ENCODE assay signal across 8 cellular contexts in the genomic region with DNA sequence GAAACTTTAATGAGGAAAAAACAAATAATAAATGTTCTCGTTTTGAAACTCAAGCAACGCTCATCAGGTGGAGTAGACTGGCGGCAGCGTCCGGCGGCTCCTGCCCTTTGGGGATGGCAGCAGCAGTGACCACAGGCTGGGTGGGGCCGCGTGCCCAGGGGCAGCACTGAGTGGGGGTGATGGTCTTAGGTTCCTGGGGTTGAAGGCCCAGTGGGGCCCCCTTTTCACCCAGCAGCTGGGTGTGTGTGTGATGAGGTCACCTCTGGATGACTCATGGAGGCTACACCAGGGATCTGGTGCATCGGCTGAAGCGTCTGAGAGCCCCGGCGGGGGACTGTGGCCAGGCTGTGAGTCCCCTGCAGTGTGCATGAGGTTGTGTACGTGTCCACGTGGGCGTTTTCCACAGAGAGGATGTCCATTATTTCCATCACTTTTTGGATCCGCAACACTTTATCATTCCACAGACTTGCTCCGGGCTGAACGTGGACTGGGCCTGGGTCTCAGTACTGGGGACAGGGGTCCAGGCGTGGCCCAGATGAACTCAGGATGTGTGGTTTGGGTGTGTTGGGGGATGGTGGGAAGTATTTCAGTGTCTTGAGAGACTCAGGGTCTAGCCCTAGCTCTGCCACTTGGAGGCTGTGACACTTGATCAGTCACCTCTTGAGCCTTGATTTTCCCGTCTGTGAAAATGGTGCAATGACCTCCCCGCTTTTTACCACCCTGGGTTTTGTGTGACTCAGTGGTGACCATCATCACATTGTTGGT. TPM values are rescaled to one million over a fixed set of nuclear protein-coding genes. Genes with fewer than 3 reads are reported as not detected.
DNase-seq lines count a peak whose midpoint lies in the region; ATAC-seq, FAIRE-seq and TF ChIP-seq lines count a peak whose summit lies in the region.

No MANE protein-coding gene starts in this region.

- intact Hi-C loops in endothelial cell of umbilical vein (cut with micrococcal nuclease): no loop called here

- no peak for ATAC-seq in HG03439 (IDR thresholded peaks at IDR 0.05; ENCODE audit: unreplicated experiment)

- H3K9me1 ChIP-seq in endothelial cell of umbilical vein (replicated peaks; ENCODE audit: control insufficient read depth, extremely low read depth, insufficient read depth, low read length): no peaks in the 10 kb centered on the region

- CTCF ChIA-PET in endothelial cell of umbilical vein (lab: Charles Lee): interaction anchor here (0.6 to 0.7 kb wide), 2 partner anchors 10 to 177 kb away, joined by 3 to 4 read pairs; no protein-coding TSS in a partner anchor

- H3K4me1 ChIP-seq in endothelial cell of umbilical vein (ENCODE audit: control insufficient read depth, extremely low read depth, insufficient read depth, low read length): peaks cover 6% of the 10 kb centered on the region

- no peaks in the 10 kb centered on the region for H4K20me1 ChIP-seq in endothelial cell of umbilical vein (replicated peaks; ENCODE audit: control insufficient read depth, extremely low read depth, insufficient read depth, low read length)

- no peaks in the 10 kb centered on the region for H3K79me2 ChIP-seq in endothelial cell of umbilical vein (ENCODE audit: control insufficient read depth, insufficient read depth, low read length)

- no peaks in the 10 kb centered on the region for H3K36me3 ChIP-seq in endothelial cell of umbilical vein (ENCODE audit: control insufficient read depth in 2 of 2, extremely low read depth in 1 of 2, insufficient read depth in 2 of 2, low read length in 2 of 2)

- H3K9ac ChIP-seq in endothelial cell of umbilical vein (replicated peaks; ENCODE audit: extremely low read depth, insufficient read depth, low read length): no peak overlapping the region

- DNase-seq in COLO829 (ENCODE audit: low spot score) (peak; percentile 48), NCI-H69 (lab: John Stamatoyannopoulos, UW) (peak; percentile 52), endothelial cell of umbilical vein (ENCODE audit: low read depth, low spot score) (no peak), retinal pigment epithelial cell (ENCODE audit: low read depth) (peak; percentile 76), NCI-H748 (lab: John Stamatoyannopoulos, UW; ENCODE audit: unreplicated experiment) (no peak), NCI-H146 treated with DMSO at 0.1 percent for 48 hours (lab: John Stamatoyannopoulos, UW; ENCODE audit: unreplicated experiment) (no peak), epidermal melanocyte (ENCODE audit: insufficient read length, low spot score) (no peak)

- H3K4me2 ChIP-seq in endothelial cell of umbilical vein (ENCODE audit: insufficient read depth, low read length): no peak overlapping the region

- dilution Hi-C loops in endothelial cell of umbilical vein (cut with MboI; ENCODE audit: extremely low pct_ligation_motif_present, low sequenced_read_pairs): no loop called here

- H3K27me3 ChIP-seq in endothelial cell of umbilical vein (ENCODE audit: control insufficient read depth in 2 of 2, insufficient read depth in 2 of 2, low read length in 2 of 2): no peaks in the 10 kb centered on the region

- no TSS peak for BruUV-seq in endothelial cell of umbilical vein (replicated peaks; lab: Mats Ljungman, UMichigan)

- no peak for FAIRE-seq in endothelial cell of umbilical vein (lab: Jason Lieb, UNC)

- no peak overlapping the region for H3K4me3 ChIP-seq in endothelial cell of umbilical vein (replicated peaks in 1 of 3; ENCODE audit: insufficient read depth in 1 of 3, low read depth in 1 of 3, low read length in 3 of 3)
- H3K4me3 ChIP-seq in retinal pigment epithelial cell (ENCODE audit: low read length): no peak overlapping the region

- TF ChIP-seq POLR2A in endothelial cell of umbilical vein (IDR thresholded peaks at IDR 0.05; ENCODE audit: low read depth, low read length): no peak

- H2AFZ ChIP-seq in endothelial cell of umbilical vein (ENCODE audit: low read depth, low read length): no peak overlapping the region

- H3K9me3 ChIP-seq in endothelial cell of umbilical vein (replicated peaks; ENCODE audit: control insufficient read depth, insufficient read depth, low read length): no peaks in the 10 kb centered on the region

- POLR2A ChIA-PET in endothelial cell of umbilical vein (lab: Charles Lee): no interaction called here

- no peak for TF ChIP-seq CTCF in endothelial cell of umbilical vein (IDR thresholded peaks at IDR 0.05; ENCODE audit: extremely low read depth in 1 of 2, insufficient read depth in 1 of 2, low read depth in 1 of 2, low read length in 2 of 2)
- TF ChIP-seq CTCF in retinal pigment epithelial cell (conservative IDR thresholded peaks at IDR 0.05; ENCODE audit: low read depth, low read length): no peak

- H3K27ac ChIP-seq in endothelial cell of umbilical vein (ENCODE audit: insufficient read depth, low read depth, low read length): no peak overlapping the region

TF ChIP-seq in endothelial cell of umbilical vein, 7 proteins besides CTCF, POLR2A, EP300 and RAD21:
- TF ChIP-seq JUN (IDR thresholded peaks at IDR 0.05; ENCODE audit: borderline replicate concordance, insufficient read depth, insufficient read length, low read depth) (peak; percentile 36), POLR2AphosphoS5 (IDR thresholded peaks at IDR 0.05; ENCODE audit: insufficient read depth, low read depth, low read length) (no peak), FOS (IDR thresholded peaks at IDR 0.05; ENCODE audit: borderline replicate concordance, insufficient read depth, low read length) (peak; percentile 11)
- TF ChIP-seq, protein P1, sequence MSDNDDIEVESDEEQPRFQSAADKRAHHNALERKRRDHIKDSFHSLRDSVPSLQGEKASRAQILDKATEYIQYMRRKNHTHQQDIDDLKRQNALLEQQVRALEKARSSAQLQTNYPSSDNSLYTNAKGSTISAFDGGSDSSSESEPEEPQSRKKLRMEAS (IDR thresholded peaks at IDR 0.05; ENCODE audit: insufficient read depth, insufficient read length): no peak

RNA-seq across cellular contexts. Expression of a gene that starts 25.6 kb away (rescaled TPM):
- total RNA-seq in endothelial cell of umbilical vein: 20.8 and 24.7 TPM in 2 replicates
- polyA plus RNA-seq in endothelial cell of umbilical vein: 23.1 and 23.6 TPM in 2 replicates
- 22.0 and 22.9 TPM in 2 replicates for polyA plus RNA-seq in endothelial cell of umbilical vein (2011; cell fraction: cytosol; rRNA removed)
- polyA plus RNA-seq in endothelial cell of umbilical vein (2011; cell fraction: nucleus; rRNA removed): 27.0 and 29.1 TPM in 2 replicates
- 13.5 and 14.5 TPM in 2 replicates for polyA plus RNA-seq in endothelial cell of umbilical vein (2012)
- 19.0 and 19.5 TPM in 2 replicates for polyA minus RNA-seq in endothelial cell of umbilical vein
- polyA minus RNA-seq in endothelial cell of umbilical vein (2011; cell fraction: cytosol; rRNA and poly(A)+ RNA removed): 12.2 TPM
- polyA minus RNA-seq in endothelial cell of umbilical vein (2011; cell fraction: nucleus; rRNA and poly(A)+ RNA removed): 8.3 and 8.6 TPM in 2 replicates

RNA-seq across cellular contexts. Expression of a gene that starts 47.6 kb away (rescaled TPM):
- 0.85 and 4.0 TPM in 2 replicates for total RNA-seq in endothelial cell of umbilical vein
- 1.5 and 1.7 TPM in 2 replicates for polyA plus RNA-seq in endothelial cell of umbilical vein
- polyA plus RNA-seq in endothelial cell of umbilical vein (2011; cell fraction: cytosol; rRNA removed): 0.63 and 1.2 TPM in 2 replicates
- 1.1 and 1.4 TPM in 2 replicates for polyA plus RNA-seq in endothelial cell of umbilical vein (2011; cell fraction: nucleus; rRNA removed)
- 0.50 and 0.63 TPM in 2 replicates for polyA plus RNA-seq in endothelial cell of umbilical vein (2012)
- polyA minus RNA-seq in endothelial cell of umbilical vein: 1.3 and 2.0 TPM in 2 replicates
- not detected for polyA minus RNA-seq in endothelial cell of umbilical vein (2011; cell fraction: cytosol; rRNA and poly(A)+ RNA removed)
- 0.14 and 1.3 TPM in 2 replicates for polyA minus RNA-seq in endothelial cell of umbilical vein (2011; cell fraction: nucleus; rRNA and poly(A)+ RNA removed)

Comparison
In these comparisons a context has a peak if more than half of its experiments do, and no peak if none do; other contexts are left out.
1. DNase-seq: peak in COLO829 (single experiment), NCI-H69 (single experiment) and retinal pigment epithelial cell (single experiment); none in endothelial cell of umbilical vein (single experiment), NCI-H748 (single experiment), NCI-H146 treated with DMSO at 0.1 percent for 48 hours (single experiment) and epidermal melanocyte (single experiment).